6 cellular contexts compared by ENCODE assay signal in genomic region chr16:29453754-29454153, GRCh38. TPM values are rescaled to one million over a fixed set of nuclear protein-coding genes. Genes with fewer than 3 reads are reported as not detected.
DNase-seq lines count a peak whose midpoint lies in the region; ATAC-seq lines count a peak whose summit lies in the region.
"Not testable (repeated sequence)": the region's sequence is repeated elsewhere in the genome, so short reads cannot be mapped to it uniquely, and the experiment has no call there.

No MANE protein-coding gene starts in this region.

- ATAC-seq in GM18517 (IDR thresholded peaks at IDR 0.05; ENCODE audit: unreplicated experiment) = peak; percentile 2
- ATAC-seq in GM21619 (IDR thresholded peaks at IDR 0.05; ENCODE audit: unreplicated experiment) = peak; percentile 11
- peak; percentile 16 for ATAC-seq in HG03066 (IDR thresholded peaks at IDR 0.05; ENCODE audit: low read depth, unreplicated experiment)
- peak; percentile 40 for ATAC-seq in SK-N-SH treated with all-trans-retinoic acid at 6 μM for 48 hours
- ATAC-seq in Right ventricle myocardium superior (ENCODE audit: poor library complexity) = peak; percentile 25
- ATAC-seq in sciatic nerve = peak; percentile 13

- intact Hi-C loops in Right ventricle myocardium superior (cut with DNase I); sciatic nerve (cut with DNase I): not testable (repeated sequence)

- DNase-seq in Right ventricle myocardium superior; sciatic nerve (ENCODE audit: low spot score): not testable (repeated sequence)

RNA-seq across cellular contexts. Expression of gene BOLA2, which starts 0.4 kb away (rescaled TPM):
- total RNA-seq in Right ventricle myocardium superior (0.97 TPM), sciatic nerve (9.5 TPM)

RNA-seq across cellular contexts. Expression of gene SLX1B, which starts 0.6 kb away (rescaled TPM):
- total RNA-seq in Right ventricle myocardium superior (9.3 TPM), sciatic nerve (12.3 TPM)

RNA-seq across cellular contexts. Expression of gene SULT1A4, which starts 6.0 kb away (rescaled TPM):
- total RNA-seq in Right ventricle myocardium superior = 9.5 TPM
- total RNA-seq in sciatic nerve = 3.3 TPM

RNA-seq across cellular contexts. Expression of gene NPIPB11, which starts 47.2 kb away (rescaled TPM):
- total RNA-seq in Right ventricle myocardium superior = 0.27 TPM
- 2.5 TPM for total RNA-seq in sciatic nerve

RNA-seq across cellular contexts. Expression of gene NPIPB12, which starts 52.5 kb away (rescaled TPM):
- total RNA-seq in Right ventricle myocardium superior = 14.1 TPM
- 47.5 TPM for total RNA-seq in sciatic nerve
